ENCODE assay signal across 1 cellular context in the genomic region with DNA sequence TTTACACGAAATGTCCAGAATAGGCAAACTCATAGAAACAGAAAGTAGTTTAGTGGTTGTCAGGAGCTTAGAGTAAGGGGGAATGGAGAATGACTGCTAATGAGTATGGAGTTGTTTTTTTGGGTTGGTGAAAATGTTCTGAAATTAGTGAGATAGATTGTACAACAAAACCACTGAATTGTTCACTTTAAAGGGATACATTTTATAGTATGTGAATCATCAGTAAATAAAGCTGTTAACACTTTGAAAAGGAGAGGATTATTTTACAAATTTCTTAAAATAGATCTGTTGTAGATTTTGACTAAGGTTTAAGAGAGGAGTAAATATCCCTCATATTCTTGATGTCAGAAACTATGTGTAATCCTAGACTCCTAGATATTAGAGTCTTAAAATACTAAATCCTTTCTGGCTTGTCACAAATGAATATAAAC.
TF ChIP-seq lines count a peak whose summit lies in the region.

No MANE protein-coding gene starts in this region.

TF ChIP-seq in HepG2, 621 proteins besides CTCF, POLR2A, EP300 and RAD21 (continued from another document):
- TF ChIP-seq, protein P1, sequence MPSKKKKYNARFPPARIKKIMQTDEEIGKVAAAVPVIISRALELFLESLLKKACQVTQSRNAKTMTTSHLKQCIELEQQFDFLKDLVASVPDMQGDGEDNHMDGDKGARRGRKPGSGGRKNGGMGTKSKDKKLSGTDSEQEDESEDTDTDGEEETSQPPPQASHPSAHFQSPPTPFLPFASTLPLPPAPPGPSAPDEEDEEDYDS (CRISPR knock-in tag; IDR thresholded peaks at IDR 0.05): no peak
- TF ChIP-seq HHEX (CRISPR knock-in tag; IDR thresholded peaks at IDR 0.05) (no peak), ZNF44 (CRISPR knock-in tag; IDR thresholded peaks at IDR 0.05) (no peak), SP4 (CRISPR knock-in tag; IDR thresholded peaks at IDR 0.05) (no peak), ZNF782 (CRISPR knock-in tag; IDR thresholded peaks at IDR 0.05; ENCODE audit: borderline replicate concordance) (no peak), SIX1 (CRISPR knock-in tag; IDR thresholded peaks at IDR 0.05; ENCODE audit: borderline replicate concordance) (no peak), ZNF879 (CRISPR knock-in tag; IDR thresholded peaks at IDR 0.05) (no peak), SP5 (CRISPR knock-in tag; IDR thresholded peaks at IDR 0.05; ENCODE audit: borderline replicate concordance, low read depth) (no peak), JARID2 (CRISPR knock-in tag; IDR thresholded peaks at IDR 0.05; ENCODE audit: insufficient replicate concordance) (no peak), ZNF570 (CRISPR knock-in tag; IDR thresholded peaks at IDR 0.05; ENCODE audit: borderline replicate concordance) (no peak), SNRNP70 (IDR thresholded peaks at IDR 0.05; ENCODE audit: low read depth, low read length) (no peak), TCF7 (IDR thresholded peaks at IDR 0.05; ENCODE audit: low read depth) (no peak), MED1 (CRISPR knock-in tag; IDR thresholded peaks at IDR 0.05) (no peak), SMYD3 (CRISPR knock-in tag; IDR thresholded peaks at IDR 0.05) (no peak)
